28 cellular contexts compared by ENCODE assay signal in genomic region chr10:73190188-73190587, GRCh38.
"Had no signal": no experiment of that assay in that cellular context is flagged by ENCODE, and none has a peak within 500 bp of the region (broad histone marks: within the 10 kb centered on the region; RNA-seq: fewer than 3 reads in every experiment).

No MANE protein-coding gene starts in this region.

- H3K27me3 ChIP-seq: stomach, suprapubic skin, testis, thyroid gland, tibial artery, tibial nerve, transverse colon, upper lobe of left lung, upper lobe of right lung, uterus, vagina had no signal

- H3K4me1 Mint-ChIP-seq: stimulated activated effector memory CD8-positive, alpha-beta T cell treated with anti-CD3 and anti-CD28 coated beads, Interleukin-12 subunit alpha, Interleukin-12 subunit beta, amount 100 ng/mL, for 72 hours; stimulated activated memory B cell treated with anti-CD40 and anti-IgM and Interleukin-4, amounts not matched to agents 10 μg/mL and 1 μg/mL and 100 μg/mL, for 72 hours; stimulated activated naive B cell treated with anti-CD40 and anti-IgM and Interleukin-4, amounts not matched to agents 10 μg/mL and 1 μg/mL and 100 μg/mL, for 72 hours; stimulated activated naive CD8-positive, alpha-beta T cell treated with anti-CD3 and anti-CD28 coated beads, Interleukin-15, amount 100 ng/mL, for 72 hours had no signal

- H3K36me3 ChIP-seq: uterus had no signal

- H3K36me3 Mint-ChIP-seq: type B pancreatic cell had no signal

- H3K27me3 Mint-ChIP-seq: stimulated activated memory B cell treated with anti-CD40 and anti-IgM and Interleukin-4, amounts not matched to agents 10 μg/mL and 1 μg/mL and 100 μg/mL, for 72 hours; stimulated activated naive B cell treated with anti-CD40 and anti-IgM and Interleukin-4, amounts not matched to agents 10 μg/mL and 1 μg/mL and 100 μg/mL, for 72 hours; stimulated activated naive CD8-positive, alpha-beta T cell treated with anti-CD3 and anti-CD28 coated beads, Interleukin-15, amount 100 ng/mL, for 72 hours; stimulated activated naive CD8-positive, alpha-beta T cell treated with anti-CD3 and anti-CD28 coated beads, Interleukin-15, Interleukin-2, amounts not matched to agents 100 ng/mL and 50 ng/mL, for 24 hours; type B pancreatic cell had no signal

- FAIRE-seq: urothelium cell line had no signal

- H3K9me3 ChIP-seq: stomach, suprapubic skin, testis, thoracic aorta, thyroid gland, tibial artery, tibial nerve, transverse colon, upper lobe of left lung, upper lobe of right lung, uterus, vagina had no signal

- ATAC-seq: stimulated activated effector memory CD8-positive, alpha-beta T cell treated with anti-CD3 and anti-CD28 coated beads, Interleukin-12 subunit alpha, Interleukin-12 subunit beta, amount 100 ng/mL, for 72 hours; stimulated activated memory B cell treated with anti-CD40 and anti-IgM and Interleukin-4, amounts not matched to agents 10 μg/mL and 1 μg/mL and 100 μg/mL, for 72 hours; stimulated activated naive B cell treated with anti-CD40 and anti-IgM and Interleukin-4, amounts not matched to agents 10 μg/mL and 1 μg/mL and 100 μg/mL, for 72 hours; stimulated activated naive CD8-positive, alpha-beta T cell treated with anti-CD3 and anti-CD28 coated beads, Interleukin-15, amount 100 ng/mL, for 72 hours; stimulated activated naive CD8-positive, alpha-beta T cell treated with anti-CD3 and anti-CD28 coated beads, Interleukin-15, Interleukin-2, amounts not matched to agents 100 U/mL and 50 U/mL, for 24 hours; upper lobe of right lung had no signal

- H3K4me3 ChIP-seq: stomach, suprapubic skin, testis, thoracic aorta, thyroid gland, tibial artery, tibial nerve, transverse colon, upper lobe of left lung, upper lobe of right lung, uterus, vagina had no signal

- H3K4me1 ChIP-seq: stomach, suprapubic skin, testis, thyroid gland, tibial artery, tibial nerve, transverse colon, upper lobe of left lung, upper lobe of right lung, uterus, vagina had no signal

- H3K27ac Mint-ChIP-seq: stimulated activated effector memory CD8-positive, alpha-beta T cell treated with anti-CD3 and anti-CD28 coated beads, Interleukin-12 subunit alpha, Interleukin-12 subunit beta, amount 100 ng/mL, for 72 hours; stimulated activated memory B cell treated with anti-CD40 and anti-IgM and Interleukin-4, amounts not matched to agents 10 μg/mL and 1 μg/mL and 100 μg/mL, for 72 hours; stimulated activated naive B cell treated with anti-CD40 and anti-IgM and Interleukin-4, amounts not matched to agents 10 μg/mL and 1 μg/mL and 100 μg/mL, for 72 hours; stimulated activated naive CD8-positive, alpha-beta T cell treated with anti-CD3 and anti-CD28 coated beads, Interleukin-15, Interleukin-2, amounts not matched to agents 100 ng/mL and 50 ng/mL, for 24 hours; type B pancreatic cell had no signal

- DNase-seq: stimulated activated CD4-positive, alpha-beta T cell treated with anti-CD3 and anti-CD28 coated beads, Interleukin-2, amount 100 ng/mL, for 48 hours; stimulated activated CD4-positive, alpha-beta T cell treated with anti-CD3 and anti-CD28 coated beads, Interleukin-4, amount 100 ng/mL, for 1 hour; stimulated activated CD4-positive, alpha-beta T cell treated with anti-CD3 and anti-CD28 coated beads, Interleukin-4, amount 100 ng/mL, for 24 hours; stimulated activated CD4-positive, alpha-beta T cell treated with anti-CD3 and anti-CD28 coated beads, Interleukin-4, amount 100 ng/mL, for 4 hours; stimulated activated CD8-positive, alpha-beta memory T cell treated with anti-CD3 and anti-CD28 coated beads, Interleukin-4, amount 100 ng/mL, for 48 hours; stimulated activated naive B cell treated with anti-CD40 and anti-IgM and Interleukin-4, amounts not matched to agents 10 μg/mL and 1 μg/mL and 100 μg/mL, for 72 hours; stimulated activated naive CD4-positive, alpha-beta T cell; stimulated activated naive CD4-positive, alpha-beta T cell treated with Interleukin-2 at 50 U/mL for 16 hours; stimulated activated naive CD8-positive, alpha-beta T cell treated with anti-CD3 and anti-CD28 coated beads, Interleukin-15, amount 100 ng/mL, for 72 hours; stimulated activated naive CD8-positive, alpha-beta T cell treated with anti-CD3 and anti-CD28 coated beads, Interleukin-15, Interleukin-2, amounts not matched to agents 100 U/mL and 50 U/mL, for 24 hours; stomach; substantia nigra; testis; thyroid gland; tibial artery; transverse colon; upper lobe of left lung; upper lobe of right lung; uterus had no signal

- H3K4me3 Mint-ChIP-seq: stimulated activated effector memory CD8-positive, alpha-beta T cell treated with anti-CD3 and anti-CD28 coated beads, Interleukin-12 subunit alpha, Interleukin-12 subunit beta, amount 100 ng/mL, for 72 hours; stimulated activated memory B cell treated with anti-CD40 and anti-IgM and Interleukin-4, amounts not matched to agents 10 μg/mL and 1 μg/mL and 100 μg/mL, for 72 hours; stimulated activated naive B cell treated with anti-CD40 and anti-IgM and Interleukin-4, amounts not matched to agents 10 μg/mL and 1 μg/mL and 100 μg/mL, for 72 hours; stimulated activated naive CD8-positive, alpha-beta T cell treated with anti-CD3 and anti-CD28 coated beads, Interleukin-15, amount 100 ng/mL, for 72 hours; stimulated activated naive CD8-positive, alpha-beta T cell treated with anti-CD3 and anti-CD28 coated beads, Interleukin-15, Interleukin-2, amounts not matched to agents 100 ng/mL and 50 ng/mL, for 24 hours; type B pancreatic cell had no signal

- H3K27ac ChIP-seq: stomach, suprapubic skin, testis, thoracic aorta, thyroid gland, tibial artery, tibial nerve, transverse colon, upper lobe of left lung, upper lobe of right lung, uterus, vagina had no signal
